Comparison of ENCODE assay signal across 11 cellular contexts in genomic region chr11:9112075-9112474, GRCh38.
"Had no signal": no experiment of that assay in that cellular context is flagged by ENCODE, and none has a peak within 500 bp of the region (broad histone marks: within the 10 kb centered on the region; RNA-seq: fewer than 3 reads in every experiment).

No MANE protein-coding gene starts in this region.

- H2AFZ ChIP-seq: GM23338 had no signal

- H3K4me2 ChIP-seq: GM23338, KMS-11 had no signal

- H3K27ac ChIP-seq: HL-60, KMS-11 had no signal

- ATAC-seq: GM23338 had no signal

- FAIRE-seq: H1, H54 had no signal

- H3K9ac ChIP-seq: KMS-11 had no signal

- H3K4me3 ChIP-seq: GM23338 had no signal

- DNase-seq: H9, HCEC 1CT, HFFc6, IMR-90, Karpas-422, KBM-7 had no signal
